ENCODE assay signal across 1 cellular context in the genomic region with DNA sequence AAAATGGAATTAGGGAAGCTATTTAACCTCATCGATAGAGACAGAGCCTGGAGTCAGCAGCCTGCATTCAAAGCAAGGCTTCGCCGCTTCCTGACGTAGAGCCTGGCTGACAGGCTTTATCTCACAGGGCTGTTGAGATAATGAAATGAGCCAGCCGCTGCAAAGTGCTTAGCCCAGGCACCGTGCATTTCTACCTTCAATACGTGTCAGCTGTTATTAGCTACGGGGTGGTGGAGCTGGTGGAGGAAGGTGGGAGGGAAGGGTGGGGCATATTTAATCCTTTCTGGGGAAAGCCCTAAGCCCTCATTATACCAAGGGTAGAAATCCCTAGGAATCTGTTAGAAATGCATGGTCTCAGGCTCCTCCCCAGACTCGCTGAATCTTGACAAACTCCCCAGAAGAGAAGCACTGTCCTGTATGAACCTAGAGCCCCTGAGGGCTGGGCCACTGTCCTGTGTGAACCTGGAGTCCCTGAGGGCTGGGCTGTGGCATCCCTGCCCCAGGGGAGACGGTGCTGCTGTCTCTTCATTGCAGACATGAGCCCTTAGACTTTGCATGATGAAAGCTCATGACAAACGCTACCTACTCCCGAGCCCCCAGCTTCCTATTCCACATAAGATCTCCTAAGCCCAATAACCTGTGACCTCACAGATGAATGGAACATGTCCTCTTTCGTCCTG.
TF ChIP-seq lines count a peak whose summit lies in the region.

No MANE protein-coding gene starts in this region.

TF ChIP-seq in GM23338, 12 proteins besides CTCF, POLR2A, EP300 and RAD21 (continued from another document):
- no peak for TF ChIP-seq ZNF462 (CRISPR knock-in tag; IDR thresholded peaks at IDR 0.05)
- TF ChIP-seq ZNF331 (CRISPR knock-in tag; IDR thresholded peaks at IDR 0.05; ENCODE audit: low read depth) = no peak
- no peak for TF ChIP-seq JUNB (IDR thresholded peaks at IDR 0.05; ENCODE audit: unreplicated experiment)
- TF ChIP-seq EZH2 (IDR thresholded peaks at IDR 0.05; ENCODE audit: low read depth, unreplicated experiment) = no peak
- no peak for TF ChIP-seq EZH2phosphoT487 (IDR thresholded peaks at IDR 0.05; ENCODE audit: unreplicated experiment)
